In genomic region chr6:12490376-12490903, GRCh38 we compare ENCODE assay signal across 21 cellular contexts.
DNase-seq lines count a peak whose midpoint lies in the region; ATAC-seq, FAIRE-seq and TF ChIP-seq lines count a peak whose summit lies in the region.
"Had no signal": no experiment of that assay in that cellular context is flagged by ENCODE, and none has a peak within 500 bp of the region (broad histone marks: within the 10 kb centered on the region; RNA-seq: fewer than 3 reads in every experiment).

No MANE protein-coding gene starts in this region.

- H3K27me3 ChIP-seq in PC-3 (ENCODE audit: low read length) (no peaks in the 10 kb centered on the region), endothelial cell of umbilical vein (ENCODE audit: control insufficient read depth in 2 of 2, insufficient read depth in 2 of 2, low read length in 2 of 2) (no peaks in the 10 kb centered on the region), smooth muscle cell (ENCODE audit: low read depth) (no peaks in the 10 kb centered on the region), vagina (no peaks in the 10 kb centered on the region)
- H3K27me3 ChIP-seq: gastrocnemius medialis had no signal

- no peak for TF ChIP-seq POLR2A in endothelial cell of umbilical vein (IDR thresholded peaks at IDR 0.05; ENCODE audit: low read depth, low read length)
- no peak for TF ChIP-seq POLR2A in vagina (IDR thresholded peaks at IDR 0.05)

- peaks cover 30% of the 10 kb centered on the region for H3K27me3 Mint-ChIP-seq in activated T-cell treated with anti-CD3 and anti-CD28 coated beads, Interleukin-2, amount 50 U/mL, for 24 hours

- H3K9me2 ChIP-seq in PC-3 (replicated peaks; ENCODE audit: low read length): no peaks in the 10 kb centered on the region

- peaks cover 23% of the 10 kb centered on the region for H3K4me1 Mint-ChIP-seq in activated T-cell treated with anti-CD3 and anti-CD28 coated beads, Interleukin-2, amount 50 U/mL, for 24 hours (ENCODE audit: low read depth)
- H3K4me1 Mint-ChIP-seq: CD4-positive, CD25-positive, alpha-beta regulatory T cell; endodermal cell; memory B cell; nephron had no signal

- H3K9ac ChIP-seq in PC-3 (ENCODE audit: low read length): peak overlapping the region; percentile 12; the same call in 1 of the 2 replicates
- peak overlapping the region; percentile 73 for H3K9ac ChIP-seq in endothelial cell of umbilical vein (replicated peaks; ENCODE audit: extremely low read depth, insufficient read depth, low read length)
- H3K9ac ChIP-seq in smooth muscle cell (ENCODE audit: low read depth): no peak overlapping the region

- H3K9me3 ChIP-seq in PC-3 (ENCODE audit: low read length) (no peaks in the 10 kb centered on the region), endothelial cell of umbilical vein (replicated peaks; ENCODE audit: control insufficient read depth, insufficient read depth, low read length) (no peaks in the 10 kb centered on the region), smooth muscle cell (replicated peaks; ENCODE audit: low read depth) (no peaks in the 10 kb centered on the region), vagina (no peaks in the 10 kb centered on the region)
- H3K9me3 ChIP-seq: gastrocnemius medialis, prostate gland had no signal

- DNase-seq in activated T-cell treated with anti-CD3 and anti-CD28 coated beads, Interleukin-2, amount 50 U/mL, for 24 hours: no peak
- DNase-seq in activated T-cell treated with anti-CD3 and anti-CD28 coated beads, Interleukin-2, amount 50 U/mL, for 48 hours: no peak
- DNase-seq in PC-3: no peak
- DNase-seq in endothelial cell of umbilical vein (ENCODE audit: low read depth, low spot score): no peak
- no peak for DNase-seq in smooth muscle cell (lab: John Stamatoyannopoulos, UW; ENCODE audit: unreplicated experiment)
- no peak for DNase-seq in vagina (ENCODE audit: extremely low spot score in 2 of 2)
- DNase-seq: activated CD4-positive, alpha-beta T cell treated with anti-CD3 and anti-CD28 coated beads for 1 hour; activated CD8-positive, alpha-beta memory T cell treated with anti-CD3 and anti-CD28 coated beads, Interleukin-2, amount 50 U/mL, for 48 hours; CD4-positive, CD25-positive, alpha-beta regulatory T cell; DMS79 treated with DMSO at 0.1 percent for 48 hours; endodermal cell; gastrocnemius medialis; NCI-H1694 treated with DMSO at 0.1 percent for 48 hours; NCI-H446 treated with DMSO at 0.1 percent for 48 hours had no signal

- H3K4me2 ChIP-seq in PC-3 (ENCODE audit: low read length) (peak overlapping the region; percentile 46), endothelial cell of umbilical vein (ENCODE audit: insufficient read depth, low read length) (peak overlapping the region; percentile 68), smooth muscle cell (peak overlapping the region; percentile 55)

- H3K36me3 ChIP-seq in PC-3 (ENCODE audit: low read depth, low read length): no peaks in the 10 kb centered on the region
- no peaks in the 10 kb centered on the region for H3K36me3 ChIP-seq in endothelial cell of umbilical vein (ENCODE audit: control insufficient read depth in 2 of 2, extremely low read depth in 1 of 2, insufficient read depth in 2 of 2, low read length in 2 of 2)
- no peaks in the 10 kb centered on the region for H3K36me3 ChIP-seq in smooth muscle cell (ENCODE audit: low read depth)
- H3K36me3 ChIP-seq in vagina: no peaks in the 10 kb centered on the region
- H3K36me3 ChIP-seq: gastrocnemius medialis, prostate gland had no signal

- H4K20me1 ChIP-seq in PC-3 (ENCODE audit: low read length) (no peaks in the 10 kb centered on the region), endothelial cell of umbilical vein (replicated peaks; ENCODE audit: control insufficient read depth, extremely low read depth, insufficient read depth, low read length) (no peaks in the 10 kb centered on the region), smooth muscle cell (ENCODE audit: low read depth) (no peaks in the 10 kb centered on the region)

- no peaks in the 10 kb centered on the region for H3K79me2 ChIP-seq in PC-3 (ENCODE audit: low read length)
- H3K79me2 ChIP-seq in endothelial cell of umbilical vein (ENCODE audit: control insufficient read depth, insufficient read depth, low read length): no peaks in the 10 kb centered on the region
- no peaks in the 10 kb centered on the region for H3K79me2 ChIP-seq in smooth muscle cell (ENCODE audit: low read depth)

- H3K27ac ChIP-seq in PC-3 (ENCODE audit: low read length) (peak overlapping the region; percentile 84), endothelial cell of umbilical vein (ENCODE audit: insufficient read depth, low read depth, low read length) (peak overlapping the region; percentile 93), smooth muscle cell (ENCODE audit: low read depth) (peak overlapping the region; percentile 53), vagina (no peak overlapping the region)
- H3K27ac ChIP-seq: gastrocnemius medialis, prostate gland had no signal

- WGBS in smooth muscle cell (ENCODE audit: low lambda C conversion rate): 63% methylated on average over 2 of the region's 2 CpGs

- CTCF ChIA-PET in PC-3 (lab: Charles Lee) (no interaction called here), endothelial cell of umbilical vein (lab: Charles Lee) (interaction anchor here (0.6 to 1.5 kb wide), 8 partner anchors 13 to 176 kb away, joined by 3 to 7 read pairs (median 3); no protein-coding TSS in a partner anchor)

- dilution Hi-C loops in endothelial cell of umbilical vein (cut with MboI; ENCODE audit: extremely low pct_ligation_motif_present, low sequenced_read_pairs): loop anchor here (25.0 kb wide), 2 partner anchors 97 to 203 kb away; partner anchors contain the start of gene EDN1

- peak; percentile 44 for FAIRE-seq in endothelial cell of umbilical vein (lab: Jason Lieb, UNC)

- TF ChIP-seq CTCF in PC-3 (conservative IDR thresholded peaks at IDR 0.05; ENCODE audit: low read depth, low read length) (no peak), endothelial cell of umbilical vein (IDR thresholded peaks at IDR 0.05; ENCODE audit: extremely low read depth in 1 of 2, insufficient read depth in 1 of 2, low read depth in 1 of 2, low read length in 2 of 2) (no peak), smooth muscle cell (IDR thresholded peaks at IDR 0.05; ENCODE audit: borderline replicate concordance, insufficient read depth, poor library complexity, severe bottlenecking) (no peak), vagina (IDR thresholded peaks at IDR 0.05) (no peak)

- H3F3A ChIP-seq in PC-3 (ENCODE audit: low read length, unreplicated experiment) (peaks cover 5% of the 10 kb centered on the region), smooth muscle cell (ENCODE audit: low read depth) (no peaks in the 10 kb centered on the region)

- H3K4me1 ChIP-seq in PC-3 (ENCODE audit: insufficient read depth, low read length) (peaks cover 39% of the 10 kb centered on the region), endothelial cell of umbilical vein (ENCODE audit: control insufficient read depth, extremely low read depth, insufficient read depth, low read length) (peaks cover 39% of the 10 kb centered on the region), smooth muscle cell (ENCODE audit: low read depth) (no peaks in the 10 kb centered on the region), vagina (no peaks in the 10 kb centered on the region)
- H3K4me1 ChIP-seq: gastrocnemius medialis, prostate gland had no signal

- no peak overlapping the region for H3K4me3 Mint-ChIP-seq in activated T-cell treated with anti-CD3 and anti-CD28 coated beads, Interleukin-2, amount 50 U/mL, for 24 hours
- H3K4me3 Mint-ChIP-seq: activated naive CD8-positive, alpha-beta T cell; CD4-positive, CD25-positive, alpha-beta regulatory T cell; endodermal cell; memory B cell; nephron had no signal

- H3K4me3 ChIP-seq in PC-3 (ENCODE audit: low read length): no peak overlapping the region
- no peak overlapping the region for H3K4me3 ChIP-seq in endothelial cell of umbilical vein (replicated peaks in 1 of 3; ENCODE audit: insufficient read depth in 1 of 3, low read depth in 1 of 3, low read length in 3 of 3)
- no peak overlapping the region for H3K4me3 ChIP-seq in smooth muscle cell
- no peak overlapping the region for H3K4me3 ChIP-seq in vagina
- H3K4me3 ChIP-seq: gastrocnemius medialis, prostate gland had no signal

- no peaks in the 10 kb centered on the region for H3K9me1 ChIP-seq in endothelial cell of umbilical vein (replicated peaks; ENCODE audit: control insufficient read depth, extremely low read depth, insufficient read depth, low read length)

- no peaks in the 10 kb centered on the region for H3K36me3 Mint-ChIP-seq in activated T-cell treated with anti-CD3 and anti-CD28 coated beads, Interleukin-2, amount 50 U/mL, for 24 hours (ENCODE audit: low read depth)
- H3K36me3 Mint-ChIP-seq: activated naive CD8-positive, alpha-beta T cell; CD4-positive, CD25-positive, alpha-beta regulatory T cell; memory B cell had no signal

- POLR2A ChIA-PET in PC-3 (lab: Charles Lee; ENCODE audit: unreplicated experiment): no interaction called here
- POLR2A ChIA-PET in endothelial cell of umbilical vein (lab: Charles Lee): interaction anchor here (0.6 to 1.5 kb wide), 3 partner anchors 192 to 696 kb away, joined by 3 to 4 read pairs (median 3); partner anchors contain the start of gene EDN1

- intact Hi-C loops in PC-3 (cut with micrococcal nuclease): loop anchor here (5.0 kb wide), 3 partner anchors 73 to 718 kb away; no protein-coding TSS in a partner anchor
- intact Hi-C loops in endothelial cell of umbilical vein (cut with micrococcal nuclease): loop anchor here (2.0 kb wide), 4 partner anchors 38 to 840 kb away; no protein-coding TSS in a partner anchor
- intact Hi-C loops in vagina (cut with DNase I): no loop called here

- peak overlapping the region; percentile 81 for H3K27ac Mint-ChIP-seq in activated T-cell treated with anti-CD3 and anti-CD28 coated beads, Interleukin-2, amount 50 U/mL, for 24 hours
- H3K27ac Mint-ChIP-seq: activated naive CD8-positive, alpha-beta T cell; CD4-positive, CD25-positive, alpha-beta regulatory T cell; endodermal cell; memory B cell had no signal

- H2AFZ ChIP-seq in PC-3 (ENCODE audit: low read length) (no peak overlapping the region), endothelial cell of umbilical vein (ENCODE audit: low read depth, low read length) (peak overlapping the region; percentile 20), smooth muscle cell (ENCODE audit: low read depth) (no peak overlapping the region)

- no peaks in the 10 kb centered on the region for H3K9me3 Mint-ChIP-seq in activated T-cell treated with anti-CD3 and anti-CD28 coated beads, Interleukin-2, amount 50 U/mL, for 24 hours
- H3K9me3 Mint-ChIP-seq: endodermal cell, memory B cell had no signal

- ATAC-seq in PC-3 (no peak), HG03135 (IDR thresholded peaks at IDR 0.05; ENCODE audit: unreplicated experiment) (no peak), GM21576 (IDR thresholded peaks at IDR 0.05; ENCODE audit: unreplicated experiment) (no peak)
- ATAC-seq: gastrocnemius medialis, HCT116 had no signal

- BruUV-seq in PC-3 (replicated peaks; lab: Mats Ljungman, UMichigan) (no TSS peak), endothelial cell of umbilical vein (replicated peaks; lab: Mats Ljungman, UMichigan) (TSS peak; percentile 67)

TF ChIP-seq in endothelial cell of umbilical vein, 7 proteins besides CTCF, POLR2A, EP300 and RAD21 (continues in another document):
- no peak for TF ChIP-seq EZH2 (IDR thresholded peaks at IDR 0.05; ENCODE audit: borderline replicate concordance, low read depth, low read length, severe bottlenecking)
- no peak for TF ChIP-seq GATA2 (IDR thresholded peaks at IDR 0.05; ENCODE audit: insufficient read depth, insufficient read length, low read depth, low read length)
- no peak for TF ChIP-seq JUN (IDR thresholded peaks at IDR 0.05; ENCODE audit: borderline replicate concordance, insufficient read depth, insufficient read length, low read depth)
